10 cellular contexts compared by ENCODE assay signal in the genomic region with DNA sequence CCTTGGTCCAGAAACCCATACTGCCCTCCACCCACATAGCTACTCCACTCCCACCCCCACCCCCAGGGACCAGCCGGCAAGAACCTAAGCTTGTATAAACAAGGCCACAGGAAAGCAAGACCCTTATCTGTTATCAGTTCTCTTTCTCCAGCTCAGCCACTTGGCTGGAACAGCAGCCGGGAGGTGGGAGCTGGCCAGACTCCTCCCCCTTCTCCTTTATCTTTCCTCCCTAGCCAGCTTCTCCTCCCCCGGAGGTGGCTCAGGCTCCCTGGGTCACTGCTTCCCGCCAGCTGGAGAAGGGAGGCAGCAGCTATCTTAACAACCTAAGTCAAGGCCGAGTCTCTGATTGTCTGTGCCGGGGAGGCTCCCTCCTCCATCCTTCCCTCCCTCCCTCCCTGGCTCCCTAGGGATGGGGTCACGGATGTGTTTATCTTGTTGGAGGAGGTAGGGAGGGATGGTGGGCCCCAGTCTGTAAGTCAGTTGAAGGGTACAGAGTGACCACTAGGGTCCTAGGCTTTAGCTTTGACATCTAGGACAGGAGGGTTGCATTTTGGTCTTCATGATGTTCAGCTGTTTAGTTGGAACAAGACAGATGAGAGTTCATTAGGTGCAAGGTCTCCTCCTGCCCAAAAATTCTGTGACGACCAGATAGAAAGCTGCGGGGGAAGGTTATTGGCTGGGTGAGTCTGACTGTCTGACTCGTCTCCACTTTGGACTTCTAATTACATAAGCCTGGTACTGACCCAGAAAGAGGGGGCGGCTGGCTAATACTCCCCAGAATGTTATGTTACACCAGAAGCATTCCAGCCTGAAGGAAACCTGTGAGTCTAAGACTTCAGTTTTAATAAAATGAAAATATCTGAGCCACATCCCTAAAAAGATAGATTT. TPM values are rescaled to one million over a fixed set of nuclear protein-coding genes. Genes with fewer than 3 reads are reported as not detected.
A peak's percentile ranks its signal among the peaks of the same experiment; 100 is the strongest.
DNase-seq lines count a peak whose midpoint lies in the region; ATAC-seq and TF ChIP-seq lines count a peak whose summit lies in the region.
"Had no signal": no experiment of that assay in that cellular context is flagged by ENCODE, and none has a peak within 500 bp of the region (broad histone marks: within the 10 kb centered on the region; RNA-seq: fewer than 3 reads in every experiment).

No MANE protein-coding gene starts in this region.

- no peaks in the 10 kb centered on the region for H3K27me3 Mint-ChIP-seq in naive thymus-derived CD8-positive, alpha-beta T cell

- WGBS in psoas muscle, 3 donors: 36 to 45% (median 39%) methylated on average over 11 of the region's 11 CpGs

- H3K4me3 ChIP-seq in cardiac muscle cell: no peak overlapping the region
- H3K4me3 ChIP-seq in psoas muscle: no peak overlapping the region

- CTCF ChIA-PET in GM10248 (lab: Yijun Ruan, JAX): interaction anchor here (1.5 to 1.7 kb wide), 2 partner anchors 11 to 12 kb away, joined by 3 to 5 read pairs; no protein-coding TSS in a partner anchor

- intact Hi-C loops in psoas muscle (cut with DNase I): no loop called here

- DNase-seq in DMS 273 (lab: John Stamatoyannopoulos, UW; ENCODE audit: unreplicated experiment) (peak; percentile 86), RPMI7951 (ENCODE audit: low read depth) (peak; percentile 24), cardiac muscle cell (ENCODE audit: low read depth in 1 of 2, low spot score in 1 of 2) (peak; percentile 87 to 93), psoas muscle (peak; percentile 53 to 67), GM10248 (ENCODE audit: extremely low spot score) (no peak)
- no peak for DNase-seq in naive thymus-derived CD8-positive, alpha-beta T cell
- DNase-seq in activated effector memory CD4-positive, alpha-beta T cell treated with anti-CD3 and anti-CD28 coated beads, Interleukin-2, amount 50 U/mL, for 16 hours: no peak
- DNase-seq: activated CD8-positive, alpha-beta memory T cell treated with anti-CD3 and anti-CD28 coated beads, Interleukin-2, amount 50 U/mL, for 48 hours; NCI-H446 treated with DMSO at 0.1 percent for 48 hours had no signal

- peaks cover 14 to 42% (median 30%) of the 10 kb centered on the region in 4 donors for H3K4me1 Mint-ChIP-seq in naive thymus-derived CD8-positive, alpha-beta T cell

- POLR2A ChIA-PET in GM10248 (lab: Yijun Ruan, JAX): no interaction called here
- POLR2A ChIA-PET in naive thymus-derived CD8-positive, alpha-beta T cell (lab: Charles Lee): interaction anchor here (0.6 to 3.0 kb wide), 5 partner anchors 10 to 848 kb away, joined by 3 to 8 read pairs (median 3); no protein-coding TSS in a partner anchor

- H3K36me3 ChIP-seq in cardiac muscle cell: no peaks in the 10 kb centered on the region
- H3K36me3 ChIP-seq in psoas muscle (ENCODE audit: insufficient read depth in 1 of 2, low read depth in 1 of 2): no peaks in the 10 kb centered on the region

- H3K36me3 Mint-ChIP-seq in naive thymus-derived CD8-positive, alpha-beta T cell: no peaks in the 10 kb centered on the region

- ATAC-seq in psoas muscle (peak; percentile 34 to 49 (median 46)), GM21515 (IDR thresholded peaks at IDR 0.05; ENCODE audit: unreplicated experiment) (no peak)
- no peak for ATAC-seq in naive thymus-derived CD8-positive, alpha-beta T cell

- H3K27me3 ChIP-seq in cardiac muscle cell (no peaks in the 10 kb centered on the region), psoas muscle (ENCODE audit: insufficient read depth in 3 of 3, low read length in 2 of 3) (no peaks in the 10 kb centered on the region)

- H3K27ac ChIP-seq in cardiac muscle cell (peak overlapping the region; percentile 81), psoas muscle (peak overlapping the region; percentile 41)

- H3K9me3 ChIP-seq in cardiac muscle cell (ENCODE audit: low read depth): no peaks in the 10 kb centered on the region
- no peaks in the 10 kb centered on the region for H3K9me3 ChIP-seq in psoas muscle

- peak overlapping the region in 2 of 10 donors; percentile 1 to 43 for H3K27ac Mint-ChIP-seq in naive thymus-derived CD8-positive, alpha-beta T cell

- no peak overlapping the region for H3K4me3 Mint-ChIP-seq in naive thymus-derived CD8-positive, alpha-beta T cell

- peaks cover 50% of the 10 kb centered on the region for H3K4me1 ChIP-seq in cardiac muscle cell (ENCODE audit: low read depth)
- H3K4me1 ChIP-seq in psoas muscle: peaks cover 4% of the 10 kb centered on the region

- TF ChIP-seq CTCF in cardiac muscle cell (IDR thresholded peaks at IDR 0.05; ENCODE audit: low read depth, low read length) (no peak), psoas muscle (IDR thresholded peaks at IDR 0.05) (no peak), GM10248 (IDR thresholded peaks at IDR 0.05; ENCODE audit: control extremely low read depth, extremely low read depth, low read depth, missing control alignments) (no peak)

- no peaks in the 10 kb centered on the region for H3K9me3 Mint-ChIP-seq in naive thymus-derived CD8-positive, alpha-beta T cell

RNA-seq across cellular contexts. Expression of gene ZFP36L1, which starts 29.7 kb away (rescaled TPM):
- 85.8 and 126 TPM in 2 replicates for total RNA-seq in RPMI7951 (2014; rRNA removed; shearing (Covaris generic))
- total RNA-seq in cardiac muscle cell (822 and 1,327 TPM in 2 replicates), psoas muscle (100 to 1,000 TPM in 3 of 4 donors, 10 to 100 TPM in 1; 59.4 to 225 (median 160) TPM)
- polyA plus RNA-seq in cardiac muscle cell (219 and 454 TPM in 2 replicates), psoas muscle (100 to 1,000 TPM in 1 of 3 donors, 10 to 100 TPM in 2; 45.4 to 144 (median 46.8) TPM)
- total RNA-seq in naive thymus-derived CD8-positive, alpha-beta T cell: 100 to 1,000 TPM; 201 to 222 TPM
- 100 to 1,000 TPM; 122 to 142 (median 134) TPM for polyA plus RNA-seq in naive thymus-derived CD8-positive, alpha-beta T cell

Comparison
In these comparisons a context has a peak if more than half of its experiments do, and no peak if none do; other contexts are left out.
1. DNase-seq: peak in DMS 273 (single experiment), RPMI7951 (single experiment), cardiac muscle cell (2 of 2) and psoas muscle (2 of 2); none in GM10248 (single experiment), naive thymus-derived CD8-positive, alpha-beta T cell (0 of 10) and activated effector memory CD4-positive, alpha-beta T cell treated with anti-CD3 and anti-CD28 coated beads, Interleukin-2, amount 50 U/mL, for 16 hours (single experiment).
2. ATAC-seq: peak in psoas muscle (4 of 4); none in naive thymus-derived CD8-positive, alpha-beta T cell (0 of 2) and GM21515 (single experiment).